27 cellular contexts compared by ENCODE assay signal in genomic region chr10:86223256-86223655, GRCh38.
"Had no signal": no experiment of that assay in that cellular context is flagged by ENCODE, and none has a peak within 500 bp of the region (broad histone marks: within the 10 kb centered on the region; RNA-seq: fewer than 3 reads in every experiment).

No MANE protein-coding gene starts in this region.

- H3K4me1 ChIP-seq: left lung, pancreas, prostate gland, suprapubic skin, tibial artery, upper lobe of right lung, uterus had no signal

- ATAC-seq: left colon; left lung; natural killer cell; pancreas; right cardiac atrium; sciatic nerve; stimulated activated effector memory CD8-positive, alpha-beta T cell treated with anti-CD3 and anti-CD28 coated beads, Interleukin-12 subunit alpha, Interleukin-12 subunit beta, amount 100 ng/mL, for 72 hours; upper lobe of right lung had no signal

- H3K36me3 ChIP-seq: left lung, neural progenitor cell, pancreas, prostate gland, suprapubic skin, thoracic aorta, tibial artery, upper lobe of right lung, uterus had no signal

- H3K4me3 ChIP-seq: left lung, lung, neural progenitor cell, pancreas, prostate gland, skin epidermis, suprapubic skin, thoracic aorta, tibial artery, upper lobe of right lung, uterus had no signal

- H3K4me1 Mint-ChIP-seq: mesothelial cell of epicardium, natural killer cell had no signal

- FAIRE-seq: keratinocyte, pancreas had no signal

- H2AFZ ChIP-seq: neural progenitor cell had no signal

- H3K27ac ChIP-seq: left lung, neural progenitor cell, pancreas, prostate gland, skin epidermis, suprapubic skin, thoracic aorta, tibial artery, upper lobe of right lung, uterus had no signal

- H3K4me2 ChIP-seq: neural progenitor cell had no signal

- H3K27me3 ChIP-seq: left lung, neural progenitor cell, pancreas, suprapubic skin, tibial artery, upper lobe of right lung, uterus had no signal

- DNase-seq: hippocampal formation; left colon; left lung; mesendoderm; naive B cell; natural killer cell; nephron progenitor cell; retina; right cardiac atrium; stimulated activated CD4-positive, alpha-beta T cell treated with anti-CD3 and anti-CD28 coated beads, Interleukin-4, amount 100 ng/mL, for 24 hours; stimulated activated naive CD4-positive, alpha-beta T cell; tibial artery; trophoblast cell; upper lobe of right lung; uterus had no signal

- H3K9me3 Mint-ChIP-seq: mesothelial cell of epicardium; naive B cell; natural killer cell; nephron progenitor cell; neural progenitor cell; stimulated activated effector memory CD8-positive, alpha-beta T cell treated with anti-CD3 and anti-CD28 coated beads, Interleukin-12 subunit alpha, Interleukin-12 subunit beta, amount 100 ng/mL, for 72 hours; stimulated activated naive CD8-positive, alpha-beta T cell treated with anti-CD3 and anti-CD28 coated beads, Interleukin-15, Interleukin-2, amounts not matched to agents 100 ng/mL and 50 ng/mL, for 24 hours had no signal

- H3K9ac ChIP-seq: neural progenitor cell had no signal

- H3K36me3 Mint-ChIP-seq: mesothelial cell of epicardium; naive B cell; natural killer cell; neural progenitor cell; stimulated activated effector memory CD8-positive, alpha-beta T cell treated with anti-CD3 and anti-CD28 coated beads, Interleukin-12 subunit alpha, Interleukin-12 subunit beta, amount 100 ng/mL, for 72 hours had no signal

- H3K27ac Mint-ChIP-seq: mesothelial cell of epicardium; naive B cell; natural killer cell; nephron progenitor cell; neural progenitor cell; stimulated activated effector memory CD8-positive, alpha-beta T cell treated with anti-CD3 and anti-CD28 coated beads, Interleukin-12 subunit alpha, Interleukin-12 subunit beta, amount 100 ng/mL, for 72 hours; stimulated activated naive CD8-positive, alpha-beta T cell treated with anti-CD3 and anti-CD28 coated beads, Interleukin-15, Interleukin-2, amounts not matched to agents 100 ng/mL and 50 ng/mL, for 24 hours had no signal

- H3K27me3 Mint-ChIP-seq: stimulated activated naive CD8-positive, alpha-beta T cell treated with anti-CD3 and anti-CD28 coated beads, Interleukin-15, Interleukin-2, amounts not matched to agents 100 ng/mL and 50 ng/mL, for 24 hours had no signal

- H3K4me3 Mint-ChIP-seq: mesothelial cell of epicardium; naive B cell; natural killer cell; nephron progenitor cell; neural progenitor cell; stimulated activated effector memory CD8-positive, alpha-beta T cell treated with anti-CD3 and anti-CD28 coated beads, Interleukin-12 subunit alpha, Interleukin-12 subunit beta, amount 100 ng/mL, for 72 hours; stimulated activated naive CD8-positive, alpha-beta T cell treated with anti-CD3 and anti-CD28 coated beads, Interleukin-15, Interleukin-2, amounts not matched to agents 100 ng/mL and 50 ng/mL, for 24 hours had no signal

- H3K9me3 ChIP-seq: left lung, pancreas, prostate gland, suprapubic skin, thoracic aorta, tibial artery, upper lobe of right lung, uterus had no signal
